Comparison of ENCODE assay signal across 10 cellular contexts in the genomic region with DNA sequence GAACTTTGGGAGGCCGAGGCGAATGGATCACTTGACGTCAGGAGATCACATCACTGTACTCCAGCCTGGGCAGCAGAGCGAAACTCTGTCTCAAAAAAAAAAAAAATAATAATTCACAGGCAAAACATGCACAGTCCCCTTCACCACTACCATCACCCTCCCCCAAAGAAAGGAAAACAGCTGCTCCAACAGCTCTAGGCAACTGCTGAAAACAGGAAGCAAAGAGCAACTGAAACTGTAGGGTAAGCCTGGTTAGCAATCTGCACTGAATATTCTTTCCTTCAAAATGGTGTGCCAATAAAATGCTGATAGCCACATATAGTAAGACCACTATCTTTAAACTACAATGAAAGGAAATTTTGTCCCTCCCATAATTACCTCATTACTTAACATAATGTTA. TPM values are rescaled to one million over a fixed set of nuclear protein-coding genes. Genes with fewer than 3 reads are reported as not detected.
A peak's percentile ranks its signal among the peaks of the same experiment; 100 is the strongest.
DNase-seq lines count a peak whose midpoint lies in the region; ATAC-seq and TF ChIP-seq lines count a peak whose summit lies in the region.
"Had no signal": no experiment of that assay in that cellular context is flagged by ENCODE, and none has a peak within 500 bp of the region (broad histone marks: within the 10 kb centered on the region; RNA-seq: fewer than 3 reads in every experiment).

No MANE protein-coding gene starts in this region.

- H3K9me3 ChIP-seq in CD4-positive, alpha-beta T cell (ENCODE audit: control insufficient read depth, low read length): no peaks in the 10 kb centered on the region
- H3K9me3 ChIP-seq: upper lobe of left lung had no signal

- CTCF ChIA-PET in CD4-positive, alpha-beta T cell (lab: Charles Lee): no interaction called here

- H3K27me3 ChIP-seq in CD4-positive, alpha-beta T cell (ENCODE audit: control insufficient read depth, insufficient read depth, low read length): no peaks in the 10 kb centered on the region
- H3K27me3 ChIP-seq: upper lobe of left lung had no signal

- intact Hi-C loops in CD4-positive, alpha-beta T cell (cut with DNase I, micrococcal nuclease): no loop called here

- POLR2A ChIA-PET in CD4-positive, alpha-beta T cell (lab: Charles Lee): interaction anchor here (1.0 kb wide), 1 partner anchor 11 kb away, joined by 3 read pairs; no protein-coding TSS in a partner anchor

- ATAC-seq in CD4-positive, alpha-beta T cell (ENCODE audit: poor library complexity): peak; percentile 44
- ATAC-seq in GM21526 (IDR thresholded peaks at IDR 0.05; ENCODE audit: low FRiP score, unreplicated experiment): peak; percentile 62

- H3K27me3 Mint-ChIP-seq in CD4-positive, alpha-beta T cell: no peaks in the 10 kb centered on the region

- DNase-seq in CD4-positive, alpha-beta T cell: no peak
- peak; percentile 97 for DNase-seq in NAMALWA (ENCODE audit: low spot score)
- DNase-seq in fibroblast of pulmonary artery (ENCODE audit: low read depth): peak; percentile 67
- DNase-seq in NCI-H774 (lab: John Stamatoyannopoulos, UW): no peak
- no peak for DNase-seq in T-helper 9 cell
- no peak for DNase-seq in NCI-H524 treated with DMSO at 0.1 percent for 48 hours (lab: John Stamatoyannopoulos, UW)
- no peak for DNase-seq in superior temporal gyrus (ENCODE audit: extremely low spot score)
- DNase-seq: NCI-H510A treated with DMSO at 0.1 percent for 48 hours, upper lobe of left lung had no signal

- H3K9me3 Mint-ChIP-seq in CD4-positive, alpha-beta T cell: no peaks in the 10 kb centered on the region

- H3K36me3 Mint-ChIP-seq in CD4-positive, alpha-beta T cell (ENCODE audit: low read depth): peaks cover 63% of the 10 kb centered on the region

- H3K27ac ChIP-seq in CD4-positive, alpha-beta T cell (ENCODE audit: low read depth, low read length): no peak overlapping the region

- no peak overlapping the region for H3K4me3 Mint-ChIP-seq in CD4-positive, alpha-beta T cell

- TF ChIP-seq CTCF in CD4-positive, alpha-beta T cell (IDR thresholded peaks at IDR 0.05): no peak
- TF ChIP-seq CTCF in fibroblast of pulmonary artery (IDR thresholded peaks at IDR 0.05; ENCODE audit: low read length, missing control alignments): no peak

- peaks cover 50% of the 10 kb centered on the region for H3K4me1 Mint-ChIP-seq in CD4-positive, alpha-beta T cell (ENCODE audit: low read depth)

- peak overlapping the region; percentile 19 for H3K27ac Mint-ChIP-seq in CD4-positive, alpha-beta T cell

- no peak overlapping the region for H3K4me3 ChIP-seq in fibroblast of pulmonary artery (replicated peaks; ENCODE audit: low read depth, low read length)
- H3K4me3 ChIP-seq: upper lobe of left lung had no signal

RNA-seq across cellular contexts. Expression of a gene that starts 11.8 kb away (rescaled TPM):
- 10 to 100 TPM; 43.2 to 47.8 TPM for total RNA-seq in CD4-positive, alpha-beta T cell

Comparison
In these comparisons a context has a peak if more than half of its experiments do, and no peak if none do; other contexts are left out.
1. DNase-seq: peak in NAMALWA (single experiment) and fibroblast of pulmonary artery (single experiment); none in CD4-positive, alpha-beta T cell (0 of 10), NCI-H774 (single experiment), T-helper 9 cell (single experiment), NCI-H524 treated with DMSO at 0.1 percent for 48 hours (single experiment) and superior temporal gyrus (single experiment).